Comparison of ENCODE assay signal across 8 cellular contexts in genomic region chr5:56900858-56901578, GRCh38. TPM values are rescaled to one million over a fixed set of nuclear protein-coding genes. Genes with fewer than 3 reads are reported as not detected.
DNase-seq lines count a peak whose midpoint lies in the region; ATAC-seq and TF ChIP-seq lines count a peak whose summit lies in the region.

No MANE protein-coding gene starts in this region.

- TF ChIP-seq CTCF in OCI-LY1 (IDR thresholded peaks at IDR 0.05; ENCODE audit: low read length), result peak; percentile 87
- peak; percentile 45 to 86 (median 77) for TF ChIP-seq CTCF in body of pancreas (IDR thresholded peaks at IDR 0.05)
- peak; percentile 53 to 54 for TF ChIP-seq CTCF in suprapubic skin (IDR thresholded peaks at IDR 0.05)

- H3K9ac ChIP-seq in OCI-LY1 (ENCODE audit: low read length), result no peak overlapping the region

- no peak for TF ChIP-seq EP300 in suprapubic skin (IDR thresholded peaks at IDR 0.05)

- TF ChIP-seq POLR2A in body of pancreas (IDR thresholded peaks at IDR 0.05), result no peak
- no peak for TF ChIP-seq POLR2A in suprapubic skin (IDR thresholded peaks at IDR 0.05)

- H3K27ac ChIP-seq in OCI-LY1 (ENCODE audit: low read depth, low read length, poor library complexity, severe bottlenecking) (no peak overlapping the region), body of pancreas (no peak overlapping the region), suprapubic skin (no peak overlapping the region)

- H3F3A ChIP-seq in OCI-LY1 (ENCODE audit: insufficient read depth, low read length), result no peaks in the 10 kb centered on the region; the same call in 1 of the 2 replicates

- H3K79me2 ChIP-seq in OCI-LY1 (ENCODE audit: insufficient read depth, low read length), result no peaks in the 10 kb centered on the region

- no peaks in the 10 kb centered on the region for H3K9me2 ChIP-seq in OCI-LY1 (ENCODE audit: low read depth, low read length)

- H3K27me3 ChIP-seq in OCI-LY1 (ENCODE audit: insufficient read depth, low read length) (no peaks in the 10 kb centered on the region; the same call in 1 of the 2 replicates), body of pancreas (no peaks in the 10 kb centered on the region), suprapubic skin (no peaks in the 10 kb centered on the region)

- WGBS in body of pancreas, 2 donors, result 26 to 28% methylated on average over 3 of the region's 3 CpGs
- 38% methylated on average over 3 of the region's 3 CpGs for WGBS in suprapubic skin

- no peaks in the 10 kb centered on the region for H3K9me3 ChIP-seq in OCI-LY1 (ENCODE audit: low read length)
- no peaks in the 10 kb centered on the region for H3K9me3 ChIP-seq in body of pancreas
- no peaks in the 10 kb centered on the region for H3K9me3 ChIP-seq in suprapubic skin

- H3K4me1 ChIP-seq in OCI-LY1 (ENCODE audit: insufficient read depth, low read length, severe bottlenecking) (peaks cover 10% of the 10 kb centered on the region), body of pancreas (no peaks in the 10 kb centered on the region), suprapubic skin (no peaks in the 10 kb centered on the region)

- intact Hi-C loops in body of pancreas (cut with DNase I), result loop anchor here (10.0 kb wide), 1 partner anchor 324 kb away; no protein-coding TSS in a partner anchor

- H3K4me3 ChIP-seq in OCI-LY1 (ENCODE audit: low read depth, low read length, poor library complexity, severe bottlenecking) (no peak overlapping the region), body of pancreas (no peak overlapping the region), suprapubic skin (no peak overlapping the region)

- no peak overlapping the region for H3K4me2 ChIP-seq in OCI-LY1 (ENCODE audit: low read length)

- H2AFZ ChIP-seq in OCI-LY1 (ENCODE audit: low read length), result no peak overlapping the region

- H3K36me3 ChIP-seq in OCI-LY1 (ENCODE audit: insufficient read depth, low read length) (peaks cover 6% of the 10 kb centered on the region; the same call in 1 of the 2 replicates), body of pancreas (replicated peaks in 1 of 2; ENCODE audit: insufficient read depth in 1 of 2, low read depth in 2 of 2) (no peaks in the 10 kb centered on the region), suprapubic skin (no peaks in the 10 kb centered on the region)

- DNase-seq in NCI-H510A treated with DMSO at 0.1 percent for 48 hours (lab: John Stamatoyannopoulos, UW), result peak; percentile 24
- no peak for DNase-seq in NCI-H510A (lab: John Stamatoyannopoulos, UW)
- DNase-seq in HCEC 1CT, result peak; percentile 32
- peak; percentile 10 to 44 (median 22) for DNase-seq in body of pancreas
- peak; percentile 53 for DNase-seq in islet precursor cell
- DNase-seq in suprapubic skin (ENCODE audit: low spot score in 2 of 2), result no peak

- H4K20me1 ChIP-seq in OCI-LY1 (ENCODE audit: insufficient read depth, low read length), result no peaks in the 10 kb centered on the region

- ATAC-seq in body of pancreas, result peak; percentile 71
- ATAC-seq in HG02798 (IDR thresholded peaks at IDR 0.05; ENCODE audit: poor library complexity, unreplicated experiment), result no peak

RNA-seq across cellular contexts. Expression of gene SETD9, which starts 8.4 kb away (rescaled TPM):
- total RNA-seq in body of pancreas (10 to 100 TPM in 1 of 2 donors, 1 to 10 TPM in 1; 4.6 to 10.1 TPM), suprapubic skin (10 to 100 TPM in 2 of 4 donors, 1 to 10 TPM in 2; 6.3 to 14.4 (median 8.7) TPM)

RNA-seq across cellular contexts. Expression of gene MIER3, which starts 50.9 kb away (rescaled TPM):
- total RNA-seq in body of pancreas (10 to 100 TPM in 1 of 2 donors, 1 to 10 TPM in 1; 7.8 to 26.0 TPM), suprapubic skin (10 to 100 TPM; 10.7 to 15.9 (median 14.9) TPM)

Comparison
In these comparisons a context has a peak if more than half of its experiments do, and no peak if none do; other contexts are left out.
1. DNase-seq: peak in NCI-H510A treated with DMSO at 0.1 percent for 48 hours (single experiment), HCEC 1CT (single experiment), body of pancreas (4 of 4) and islet precursor cell (single experiment); none in NCI-H510A (single experiment) and suprapubic skin (0 of 2).
2. Peak in every context shown above with its lines, with median percentiles within 50 percentile points of each other: CTCF ChIP-seq.